ENCODE assay signal across 34 cellular contexts in genomic region chr6:21478411-21478810, GRCh38.
"Had no signal": no experiment of that assay in that cellular context is flagged by ENCODE, and none has a peak within 500 bp of the region (broad histone marks: within the 10 kb centered on the region; RNA-seq: fewer than 3 reads in every experiment).

No MANE protein-coding gene starts in this region.

- H3K27me3 ChIP-seq: adrenal gland, body of pancreas, breast epithelium, MG63 had no signal

- H3K4me3 ChIP-seq: body of pancreas, MG63, PC-9 had no signal

- DNase-seq: activated CD4-positive, alpha-beta T cell treated with anti-CD3 and anti-CD28 coated beads for 1 hour; activated CD4-positive, alpha-beta T cell treated with anti-CD3 and anti-CD28 coated beads for 48 hours; activated CD4-positive, CD25-positive, alpha-beta regulatory T cell; activated CD8-positive, alpha-beta T cell treated with anti-CD3 and anti-CD28 coated beads for 36 hours; activated gamma-delta T cell; activated naive CD4-positive, alpha-beta T cell treated with Interleukin-2 at 50 U/mL for 16 hours; activated naive CD8-positive, alpha-beta T cell treated with anti-CD3 and anti-CD28 coated beads, Interleukin-2, amount 10 ng/mL, durations not matched to agents 7 days and 5 days; activated T-cell treated with anti-CD3 and anti-CD28 coated beads, Interleukin-2, amount 50 U/mL, for 1 hour; activated T-cell treated with anti-CD3 and anti-CD28 coated beads, Interleukin-2, amount 50 U/mL, for 72 hours; Kasumi-1; MG63; NCI-H1048; NCI-H1417; NCI-H146; NCI-H187; NCI-H2107; NCI-H2171; NCI-H510A; NCI-H526; NCI-H748 treated with DMSO at 0.1 percent for 48 hours; NK-92 treated with Interleukin-12 subunit alpha and Interleukin-12 subunit beta, amount 100 ng/mL, for 24 hours; PC-9; Right ventricle myocardium superior; SW 1271; T-helper 1 cell; T-helper 2 cell; T-helper 9 cell; WERI-Rb-1 had no signal

- H3K27ac ChIP-seq: adrenal gland, PC-9, RWPE1, WERI-Rb-1 had no signal

- FAIRE-seq: astrocyte, RCC 7860 had no signal

- H3K9me3 ChIP-seq: adrenal gland, body of pancreas, breast epithelium, MG63 had no signal

- H3K36me3 ChIP-seq: adrenal gland, breast epithelium, MG63, WERI-Rb-1 had no signal

- ATAC-seq: activated CD8-positive, alpha-beta T cell treated with anti-CD3 and anti-CD28 coated beads for 36 hours; activated T-cell treated with anti-CD3 and anti-CD28 coated beads, Interleukin-2, amount 50 U/mL, for 72 hours; body of pancreas had no signal

- H3K4me1 ChIP-seq: breast epithelium had no signal
